2 cellular contexts compared by ENCODE assay signal in genomic region chr18:79210002-79210910, GRCh38.
TF ChIP-seq lines count a peak whose summit lies in the region.

No MANE protein-coding gene starts in this region.

TF ChIP-seq in GM12878, 131 proteins besides CTCF, POLR2A, EP300 and RAD21:
- TF ChIP-seq YBX1 (IDR thresholded peaks at IDR 0.05) (no peak), GABPA (IDR thresholded peaks at IDR 0.05; ENCODE audit: low read depth) (no peak), KLF5 (IDR thresholded peaks at IDR 0.05; ENCODE audit: partially characterized antibody) (no peak), MXI1 (IDR thresholded peaks at IDR 0.05; ENCODE audit: low read depth, low read length) (no peak), SPI1 (IDR thresholded peaks at IDR 0.05; ENCODE audit: borderline replicate concordance, insufficient read depth, low read depth, low read length) (peak; percentile 35; the same call in 1 of the 2 replicates), SP1 (IDR thresholded peaks at IDR 0.05; ENCODE audit: low read depth, low read length) (no peak)
- TF ChIP-seq, protein P1, sequence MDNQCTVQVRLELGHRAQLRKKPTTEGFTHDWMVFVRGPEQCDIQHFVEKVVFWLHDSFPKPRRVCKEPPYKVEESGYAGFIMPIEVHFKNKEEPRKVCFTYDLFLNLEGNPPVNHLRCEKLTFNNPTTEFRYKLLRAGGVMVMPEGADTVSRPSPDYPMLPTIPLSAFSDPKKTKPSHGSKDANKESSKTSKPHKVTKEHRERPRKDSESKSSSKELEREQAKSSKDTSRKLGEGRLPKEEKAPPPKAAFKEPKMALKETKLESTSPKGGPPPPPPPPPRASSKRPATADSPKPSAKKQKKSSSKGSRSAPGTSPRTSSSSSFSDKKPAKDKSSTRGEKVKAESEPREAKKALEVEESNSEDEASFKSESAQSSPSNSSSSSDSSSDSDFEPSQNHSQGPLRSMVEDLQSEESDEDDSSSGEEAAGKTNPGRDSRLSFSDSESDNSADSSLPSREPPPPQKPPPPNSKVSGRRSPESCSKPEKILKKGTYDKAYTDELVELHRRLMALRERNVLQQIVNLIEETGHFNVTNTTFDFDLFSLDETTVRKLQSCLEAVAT (IDR thresholded peaks at IDR 0.05): no peak

TF ChIP-seq in HepG2, 621 proteins besides CTCF, POLR2A, EP300 and RAD21:
- TF ChIP-seq ZBTB7A (CRISPR knock-in tag; IDR thresholded peaks at IDR 0.05) (0 out of 2 replicates have a peak, but pooled peaks have one; percentile 54), ZNF615 (CRISPR knock-in tag; IDR thresholded peaks at IDR 0.05; ENCODE audit: borderline replicate concordance) (no peak), SALL1 (CRISPR knock-in tag; IDR thresholded peaks at IDR 0.05) (0 out of 2 replicates have a peak, but pooled peaks have one; percentile 15), MEF2D (CRISPR knock-in tag; IDR thresholded peaks at IDR 0.05) (no peak)
- TF ChIP-seq, protein P2, sequence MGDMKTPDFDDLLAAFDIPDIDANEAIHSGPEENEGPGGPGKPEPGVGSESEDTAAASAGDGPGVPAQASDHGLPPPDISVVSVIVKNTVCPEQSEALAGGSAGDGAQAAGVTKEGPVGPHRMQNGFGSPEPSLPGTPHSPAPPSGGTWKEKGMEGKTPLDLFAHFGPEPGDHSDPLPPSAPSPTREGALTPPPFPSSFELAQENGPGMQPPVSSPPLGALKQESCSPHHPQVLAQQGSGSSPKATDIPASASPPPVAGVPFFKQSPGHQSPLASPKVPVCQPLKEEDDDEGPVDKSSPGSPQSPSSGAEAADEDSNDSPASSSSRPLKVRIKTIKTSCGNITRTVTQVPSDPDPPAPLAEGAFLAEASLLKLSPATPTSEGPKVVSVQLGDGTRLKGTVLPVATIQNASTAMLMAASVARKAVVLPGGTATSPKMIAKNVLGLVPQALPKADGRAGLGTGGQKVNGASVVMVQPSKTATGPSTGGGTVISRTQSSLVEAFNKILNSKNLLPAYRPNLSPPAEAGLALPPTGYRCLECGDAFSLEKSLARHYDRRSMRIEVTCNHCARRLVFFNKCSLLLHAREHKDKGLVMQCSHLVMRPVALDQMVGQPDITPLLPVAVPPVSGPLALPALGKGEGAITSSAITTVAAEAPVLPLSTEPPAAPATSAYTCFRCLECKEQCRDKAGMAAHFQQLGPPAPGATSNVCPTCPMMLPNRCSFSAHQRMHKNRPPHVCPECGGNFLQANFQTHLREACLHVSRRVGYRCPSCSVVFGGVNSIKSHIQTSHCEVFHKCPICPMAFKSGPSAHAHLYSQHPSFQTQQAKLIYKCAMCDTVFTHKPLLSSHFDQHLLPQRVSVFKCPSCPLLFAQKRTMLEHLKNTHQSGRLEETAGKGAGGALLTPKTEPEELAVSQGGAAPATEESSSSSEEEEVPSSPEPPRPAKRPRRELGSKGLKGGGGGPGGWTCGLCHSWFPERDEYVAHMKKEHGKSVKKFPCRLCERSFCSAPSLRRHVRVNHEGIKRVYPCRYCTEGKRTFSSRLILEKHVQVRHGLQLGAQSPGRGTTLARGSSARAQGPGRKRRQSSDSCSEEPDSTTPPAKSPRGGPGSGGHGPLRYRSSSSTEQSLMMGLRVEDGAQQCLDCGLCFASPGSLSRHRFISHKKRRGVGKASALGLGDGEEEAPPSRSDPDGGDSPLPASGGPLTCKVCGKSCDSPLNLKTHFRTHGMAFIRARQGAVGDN (CRISPR knock-in tag; IDR thresholded peaks at IDR 0.05): peak; percentile 16; the same call in 1 of the 2 replicates
